8 cellular contexts compared by ENCODE assay signal in genomic region chr1:47569681-47570470, GRCh38.
DNase-seq lines count a peak whose midpoint lies in the region; TF ChIP-seq lines count a peak whose summit lies in the region.

No MANE protein-coding gene starts in this region.

- no peaks in the 10 kb centered on the region for H3K79me2 ChIP-seq in mesendoderm (ENCODE audit: control insufficient read depth, insufficient read depth, low read length)

- TF ChIP-seq POLR2A in NB4 (IDR thresholded peaks at IDR 0.05; ENCODE audit: extremely low read depth, insufficient read length) = no peak

- no peak overlapping the region for H4K8ac ChIP-seq in mesendoderm (ENCODE audit: low read depth, low read length)

- no peaks in the 10 kb centered on the region for H3K4me1 ChIP-seq in mesendoderm (ENCODE audit: control insufficient read depth, low read depth, low read length)

- H3K27me3 ChIP-seq in BJ (ENCODE audit: control insufficient read depth, insufficient read depth, low read length) (no peaks in the 10 kb centered on the region), mesendoderm (ENCODE audit: insufficient read depth, low read length, poor library complexity) (no peaks in the 10 kb centered on the region)

- H3K36me3 Mint-ChIP-seq in activated CD4-positive, alpha-beta memory T cell treated with anti-CD3 and anti-CD28 coated beads for 36 hours = no peaks in the 10 kb centered on the region

- H3K27ac Mint-ChIP-seq in activated CD4-positive, alpha-beta memory T cell treated with anti-CD3 and anti-CD28 coated beads for 36 hours = no peak overlapping the region

- H3K9me3 Mint-ChIP-seq in activated CD4-positive, alpha-beta memory T cell treated with anti-CD3 and anti-CD28 coated beads for 36 hours = no peaks in the 10 kb centered on the region

- H3K36me3 ChIP-seq in BJ (ENCODE audit: control insufficient read depth, insufficient read depth, low read length) = no peaks in the 10 kb centered on the region
- H3K36me3 ChIP-seq in mesendoderm (ENCODE audit: control insufficient read depth, insufficient read depth, low read length) = no peaks in the 10 kb centered on the region

- no peak overlapping the region for H3K23ac ChIP-seq in mesendoderm (ENCODE audit: low read length)

- peak; percentile 76 for TF ChIP-seq CTCF in BJ (IDR thresholded peaks at IDR 0.05; ENCODE audit: insufficient read depth, low read depth, low read length)
- TF ChIP-seq CTCF in NB4 (IDR thresholded peaks at IDR 0.05; ENCODE audit: low read depth, low read length) = no peak
- TF ChIP-seq CTCF in coronary artery (IDR thresholded peaks at IDR 0.05) = no peak

- H2BK120ac ChIP-seq in mesendoderm (ENCODE audit: low read depth, low read length) = no peak overlapping the region

- H2BK5ac ChIP-seq in mesendoderm (ENCODE audit: low read length) = no peak overlapping the region

- WGBS in mesendoderm (ENCODE audit: extremely low coverage, insufficient coverage, low lambda C conversion rate) = no CpG with 5 or more reads among the region's 9 CpGs

- H2BK15ac ChIP-seq in mesendoderm (replicated peaks; ENCODE audit: low read depth) = no peak overlapping the region

- H3K4me2 ChIP-seq in mesendoderm (ENCODE audit: low read length) = no peak overlapping the region

- H3K79me1 ChIP-seq in mesendoderm (ENCODE audit: low read length) = no peaks in the 10 kb centered on the region

- H3K18ac ChIP-seq in mesendoderm (ENCODE audit: low read length) = no peak overlapping the region

- H3K9ac ChIP-seq in mesendoderm (ENCODE audit: low read length) = no peak overlapping the region

- H3K4me3 Mint-ChIP-seq in activated CD4-positive, alpha-beta memory T cell treated with anti-CD3 and anti-CD28 coated beads for 36 hours = no peak overlapping the region

- peak overlapping the region; percentile 0 to 51 for H3K27ac ChIP-seq in coronary artery
- H3K27ac ChIP-seq in mesendoderm (ENCODE audit: low read depth, low read length) = no peak overlapping the region
- H3K27ac ChIP-seq in substantia nigra (ENCODE audit: low read depth, low read length, poor library complexity, severe bottlenecking) = no peak overlapping the region

- POLR2A ChIA-PET in BJ (lab: Charles Lee) = no interaction called here
- POLR2A ChIA-PET in activated CD4-positive, alpha-beta memory T cell treated with anti-CD3 and anti-CD28 coated beads for 36 hours (lab: Charles Lee) = interaction anchor here (0.7 kb wide), 1 partner anchor 274 kb away, joined by 3 read pairs; no protein-coding TSS in a partner anchor

- no peak overlapping the region for H4K5ac ChIP-seq in mesendoderm (ENCODE audit: low read length)

- intact Hi-C loops in activated CD4-positive, alpha-beta memory T cell treated with anti-CD3 and anti-CD28 coated beads for 36 hours (cut with micrococcal nuclease) = no loop called here

- DNase-seq in BJ (ENCODE audit: low read depth) (peak; percentile 85), NB4 (ENCODE audit: low read depth) (peak; percentile 17), coronary artery (ENCODE audit: low spot score) (no peak), mesendoderm (peak; percentile 94), substantia nigra (lab: John Stamatoyannopoulos, UW) (no peak), MV-4-11 (lab: John Stamatoyannopoulos, UW) (no peak)
- no peak for DNase-seq in activated CD4-positive, alpha-beta T cell treated with anti-CD3 and anti-CD28 coated beads, Interleukin-2, amount 50 U/mL, for 48 hours
- DNase-seq in activated CD4-positive, alpha-beta memory T cell treated with anti-CD3 and anti-CD28 coated beads for 36 hours = no peak

- H3K4me3 ChIP-seq in BJ (ENCODE audit: low read depth, low read length) = no peak overlapping the region
- H3K4me3 ChIP-seq in NB4 (ENCODE audit: low read depth, low read length) = no peak overlapping the region
- H3K4me3 ChIP-seq in coronary artery = no peak overlapping the region
- no peak overlapping the region for H3K4me3 ChIP-seq in mesendoderm (ENCODE audit: low read length)

- H3K56ac ChIP-seq in mesendoderm (ENCODE audit: low read length) = no peak overlapping the region

- no peaks in the 10 kb centered on the region for H3K4me1 Mint-ChIP-seq in activated CD4-positive, alpha-beta memory T cell treated with anti-CD3 and anti-CD28 coated beads for 36 hours (ENCODE audit: low read depth)

- H2AK5ac ChIP-seq in mesendoderm (ENCODE audit: low read length) = no peak overlapping the region

- no peak overlapping the region for H3K4ac ChIP-seq in mesendoderm (ENCODE audit: low read depth, low read length)

- CTCF ChIA-PET in BJ (lab: Yijun Ruan, JAX) = interaction anchor here (0.6 to 2.1 kb wide), 17 partner anchors 10 to 956 kb away, joined by 3 to 14 read pairs (median 4); partner anchors contain the start of gene FOXD2
- CTCF ChIA-PET in activated CD4-positive, alpha-beta memory T cell treated with anti-CD3 and anti-CD28 coated beads for 36 hours (lab: Charles Lee) = interaction anchor here (0.9 kb wide), 1 partner anchor 132 kb away, joined by 4 read pairs; the partner anchor contains the start of gene FOXD2

- peaks cover 6% of the 10 kb centered on the region for H3K27me3 Mint-ChIP-seq in activated CD4-positive, alpha-beta memory T cell treated with anti-CD3 and anti-CD28 coated beads for 36 hours

Comparison
In these comparisons a context has a peak if more than half of its experiments do, and no peak if none do; other contexts are left out.
1. DNase-seq: peak in BJ (single experiment), NB4 (single experiment) and mesendoderm (single experiment); none in coronary artery (single experiment), activated CD4-positive, alpha-beta T cell treated with anti-CD3 and anti-CD28 coated beads, Interleukin-2, amount 50 U/mL, for 48 hours (0 of 2), substantia nigra (0 of 49), activated CD4-positive, alpha-beta memory T cell treated with anti-CD3 and anti-CD28 coated beads for 36 hours (single experiment) and MV-4-11 (single experiment).
2. H3K27ac ChIP-seq: peak in coronary artery (2 of 2); none in mesendoderm (single experiment) and substantia nigra (single experiment).